25 cellular contexts compared by ENCODE assay signal in genomic region chr12:105141320-105141918, GRCh38. TPM values are rescaled to one million over a fixed set of nuclear protein-coding genes. Genes with fewer than 3 reads are reported as not detected.
DNase-seq lines count a peak whose midpoint lies in the region; ATAC-seq and TF ChIP-seq lines count a peak whose summit lies in the region.
"Had no signal": no experiment of that assay in that cellular context is flagged by ENCODE, and none has a peak within 500 bp of the region (broad histone marks: within the 10 kb centered on the region; RNA-seq: fewer than 3 reads in every experiment).

No MANE protein-coding gene starts in this region.

- intact Hi-C loops in colonic mucosa (cut with DNase I) (no loop called here), A673 (cut with micrococcal nuclease; ENCODE audit: unreplicated experiment) (no loop called here)

- DNase-seq in activated CD4-positive, alpha-beta T cell treated with anti-CD3 and anti-CD28 coated beads, Interleukin-2, amount 10 ng/mL, durations not matched to agents 7 days and 5 days, result no peak
- DNase-seq in activated CD4-positive, alpha-beta T cell treated with anti-CD3 and anti-CD28 coated beads for 1 hour, result no peak
- DNase-seq in WTC11 (ENCODE audit: low spot score) (no peak), medulla oblongata (ENCODE audit: extremely low spot score) (peak; percentile 12), colonic mucosa (no peak), A673 (ENCODE audit: low spot score) (no peak)
- DNase-seq: AML-193, DMS79, GM23248, H9, HFFc6, Karpas-422, MV-4-11, NCI-H1105 treated with DMSO at 0.1 percent for 48 hours, NCI-H2081, NCI-H2171, NCI-H345, NCI-H524, PC-3, Right ventricle myocardium superior had no signal

- H3K27ac Mint-ChIP-seq in activated CD4-positive, alpha-beta T cell treated with anti-CD3 and anti-CD28 coated beads, Interleukin-2, amount 10 ng/mL, durations not matched to agents 7 days and 5 days, result peak overlapping the region; percentile 46
- H3K27ac Mint-ChIP-seq in WTC11, result peak overlapping the region; percentile 5; the same call in 1 of the 2 replicates
- H3K27ac Mint-ChIP-seq: H9, HFFc6, IgD-negative memory B cell had no signal

- peaks cover 43% of the 10 kb centered on the region for H3K36me3 Mint-ChIP-seq in activated CD4-positive, alpha-beta T cell treated with anti-CD3 and anti-CD28 coated beads, Interleukin-2, amount 10 ng/mL, durations not matched to agents 7 days and 5 days (ENCODE audit: low read depth)
- H3K36me3 Mint-ChIP-seq in WTC11, result peaks cover 47% of the 10 kb centered on the region
- H3K36me3 Mint-ChIP-seq: IgD-negative memory B cell had no signal

- H3K4me3 Mint-ChIP-seq in activated CD4-positive, alpha-beta T cell treated with anti-CD3 and anti-CD28 coated beads, Interleukin-2, amount 10 ng/mL, durations not matched to agents 7 days and 5 days, result no peak overlapping the region
- H3K4me3 Mint-ChIP-seq in WTC11, result no peak overlapping the region
- H3K4me3 Mint-ChIP-seq: CD14-positive monocyte, H9, HFFc6, IgD-negative memory B cell had no signal

- peak overlapping the region; percentile 36 for H3K27ac ChIP-seq in temporal lobe (ENCODE audit: low read depth, low read length)
- no peak overlapping the region for H3K27ac ChIP-seq in colonic mucosa
- H3K27ac ChIP-seq in A673 (ENCODE audit: low read depth, low read length, poor library complexity, severe bottlenecking), result no peak overlapping the region
- H3K27ac ChIP-seq: 22Rv1, GM23248 had no signal

- H3K9me3 ChIP-seq in colonic mucosa (no peaks in the 10 kb centered on the region), A673 (ENCODE audit: low read depth, low read length, poor library complexity, severe bottlenecking) (no peaks in the 10 kb centered on the region)

- H3K4me1 ChIP-seq in colonic mucosa, result no peaks in the 10 kb centered on the region
- H3K4me1 ChIP-seq in A673 (ENCODE audit: insufficient read depth, low read length, poor library complexity, severe bottlenecking), result no peaks in the 10 kb centered on the region

- CTCF ChIA-PET in activated CD4-positive, alpha-beta T cell treated with anti-CD3 and anti-CD28 coated beads, Interleukin-2, amount 10 ng/mL, durations not matched to agents 7 days and 5 days (lab: Charles Lee), result interaction anchor here (0.7 kb wide), 1 partner anchor 12 kb away, joined by 3 read pairs; no protein-coding TSS in a partner anchor
- CTCF ChIA-PET in WTC11 (lab: Charles Lee) (no interaction called here), A673 (lab: Charles Lee) (no interaction called here)

- H3K9ac ChIP-seq in colonic mucosa (ENCODE audit: low read depth in 2 of 2, low read length in 2 of 2), result no peak overlapping the region
- H3K9ac ChIP-seq: GM23248 had no signal

- H3K4me1 Mint-ChIP-seq in activated CD4-positive, alpha-beta T cell treated with anti-CD3 and anti-CD28 coated beads, Interleukin-2, amount 10 ng/mL, durations not matched to agents 7 days and 5 days, result peaks cover 3% of the 10 kb centered on the region
- no peaks in the 10 kb centered on the region for H3K4me1 Mint-ChIP-seq in WTC11
- H3K4me1 Mint-ChIP-seq: CD14-positive monocyte had no signal

- no TSS peak for BruUV-seq in A673 (replicated peaks; lab: Mats Ljungman, UMichigan)

- TF ChIP-seq CTCF in WTC11 (IDR thresholded peaks at IDR 0.05) (no peak), colonic mucosa (IDR thresholded peaks at IDR 0.05) (no peak), A673 (conservative IDR thresholded peaks at IDR 0.05; ENCODE audit: low read depth, low read length) (no peak)

- H3K27me3 Mint-ChIP-seq in activated CD4-positive, alpha-beta T cell treated with anti-CD3 and anti-CD28 coated beads, Interleukin-2, amount 10 ng/mL, durations not matched to agents 7 days and 5 days, result no peaks in the 10 kb centered on the region
- no peaks in the 10 kb centered on the region for H3K27me3 Mint-ChIP-seq in WTC11 (ENCODE audit: low read depth)
- H3K27me3 Mint-ChIP-seq: IgD-negative memory B cell had no signal

- no peak for ATAC-seq in WTC11
- ATAC-seq in HG02588 (IDR thresholded peaks at IDR 0.05; ENCODE audit: unreplicated experiment), result no peak

- H3K27me3 ChIP-seq in colonic mucosa, result no peaks in the 10 kb centered on the region
- no peaks in the 10 kb centered on the region for H3K27me3 ChIP-seq in A673 (replicated peaks; ENCODE audit: insufficient read depth, low read depth, low read length, poor library complexity)

- POLR2A ChIA-PET in activated CD4-positive, alpha-beta T cell treated with anti-CD3 and anti-CD28 coated beads, Interleukin-2, amount 10 ng/mL, durations not matched to agents 7 days and 5 days (lab: Charles Lee), result no interaction called here
- POLR2A ChIA-PET in WTC11 (lab: Charles Lee), result no interaction called here
- POLR2A ChIA-PET in A673 (lab: Charles Lee; ENCODE audit: low non-redundant PET), result no interaction called here

- H3K4me3 ChIP-seq in colonic mucosa, result no peak overlapping the region
- H3K4me3 ChIP-seq in A673 (ENCODE audit: low read depth, low read length, poor library complexity, severe bottlenecking), result no peak overlapping the region
- H3K4me3 ChIP-seq: GM23248 had no signal

- peaks cover 7% of the 10 kb centered on the region for H3K36me3 ChIP-seq in colonic mucosa
- peaks cover 37% of the 10 kb centered on the region for H3K36me3 ChIP-seq in A673 (ENCODE audit: insufficient read depth, low read length, poor library complexity, severe bottlenecking)

- H3K9me3 Mint-ChIP-seq in activated CD4-positive, alpha-beta T cell treated with anti-CD3 and anti-CD28 coated beads, Interleukin-2, amount 10 ng/mL, durations not matched to agents 7 days and 5 days, result no peaks in the 10 kb centered on the region
- no peaks in the 10 kb centered on the region for H3K9me3 Mint-ChIP-seq in WTC11
- H3K9me3 Mint-ChIP-seq: CD14-positive monocyte, H9, HFFc6, IgD-negative memory B cell had no signal

TF ChIP-seq in WTC11, 78 proteins besides CTCF, POLR2A, EP300 and RAD21 (continues in another document):
- TF ChIP-seq ATF1 (CRISPR knock-in tag; IDR thresholded peaks at IDR 0.05) (no peak), NFATC4 (CRISPR knock-in tag; IDR thresholded peaks at IDR 0.05) (no peak), CREM (CRISPR knock-in tag; IDR thresholded peaks at IDR 0.05) (no peak), ZNF138 (CRISPR knock-in tag; conservative IDR thresholded peaks at IDR 0.05) (no peak)
- TF ChIP-seq, protein P1, sequence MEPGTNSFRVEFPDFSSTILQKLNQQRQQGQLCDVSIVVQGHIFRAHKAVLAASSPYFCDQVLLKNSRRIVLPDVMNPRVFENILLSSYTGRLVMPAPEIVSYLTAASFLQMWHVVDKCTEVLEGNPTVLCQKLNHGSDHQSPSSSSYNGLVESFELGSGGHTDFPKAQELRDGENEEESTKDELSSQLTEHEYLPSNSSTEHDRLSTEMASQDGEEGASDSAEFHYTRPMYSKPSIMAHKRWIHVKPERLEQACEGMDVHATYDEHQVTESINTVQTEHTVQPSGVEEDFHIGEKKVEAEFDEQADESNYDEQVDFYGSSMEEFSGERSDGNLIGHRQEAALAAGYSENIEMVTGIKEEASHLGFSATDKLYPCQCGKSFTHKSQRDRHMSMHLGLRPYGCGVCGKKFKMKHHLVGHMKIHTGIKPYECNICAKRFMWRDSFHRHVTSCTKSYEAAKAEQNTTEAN (CRISPR knock-in tag; IDR thresholded peaks at IDR 0.05), result no peak
- TF ChIP-seq, protein P2, sequence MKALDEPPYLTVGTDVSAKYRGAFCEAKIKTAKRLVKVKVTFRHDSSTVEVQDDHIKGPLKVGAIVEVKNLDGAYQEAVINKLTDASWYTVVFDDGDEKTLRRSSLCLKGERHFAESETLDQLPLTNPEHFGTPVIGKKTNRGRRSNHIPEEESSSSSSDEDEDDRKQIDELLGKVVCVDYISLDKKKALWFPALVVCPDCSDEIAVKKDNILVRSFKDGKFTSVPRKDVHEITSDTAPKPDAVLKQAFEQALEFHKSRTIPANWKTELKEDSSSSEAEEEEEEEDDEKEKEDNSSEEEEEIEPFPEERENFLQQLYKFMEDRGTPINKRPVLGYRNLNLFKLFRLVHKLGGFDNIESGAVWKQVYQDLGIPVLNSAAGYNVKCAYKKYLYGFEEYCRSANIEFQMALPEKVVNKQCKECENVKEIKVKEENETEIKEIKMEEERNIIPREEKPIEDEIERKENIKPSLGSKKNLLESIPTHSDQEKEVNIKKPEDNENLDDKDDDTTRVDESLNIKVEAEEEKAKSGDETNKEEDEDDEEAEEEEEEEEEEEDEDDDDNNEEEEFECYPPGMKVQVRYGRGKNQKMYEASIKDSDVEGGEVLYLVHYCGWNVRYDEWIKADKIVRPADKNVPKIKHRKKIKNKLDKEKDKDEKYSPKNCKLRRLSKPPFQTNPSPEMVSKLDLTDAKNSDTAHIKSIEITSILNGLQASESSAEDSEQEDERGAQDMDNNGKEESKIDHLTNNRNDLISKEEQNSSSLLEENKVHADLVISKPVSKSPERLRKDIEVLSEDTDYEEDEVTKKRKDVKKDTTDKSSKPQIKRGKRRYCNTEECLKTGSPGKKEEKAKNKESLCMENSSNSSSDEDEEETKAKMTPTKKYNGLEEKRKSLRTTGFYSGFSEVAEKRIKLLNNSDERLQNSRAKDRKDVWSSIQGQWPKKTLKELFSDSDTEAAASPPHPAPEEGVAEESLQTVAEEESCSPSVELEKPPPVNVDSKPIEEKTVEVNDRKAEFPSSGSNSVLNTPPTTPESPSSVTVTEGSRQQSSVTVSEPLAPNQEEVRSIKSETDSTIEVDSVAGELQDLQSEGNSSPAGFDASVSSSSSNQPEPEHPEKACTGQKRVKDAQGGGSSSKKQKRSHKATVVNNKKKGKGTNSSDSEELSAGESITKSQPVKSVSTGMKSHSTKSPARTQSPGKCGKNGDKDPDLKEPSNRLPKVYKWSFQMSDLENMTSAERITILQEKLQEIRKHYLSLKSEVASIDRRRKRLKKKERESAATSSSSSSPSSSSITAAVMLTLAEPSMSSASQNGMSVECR (CRISPR knock-in tag; IDR thresholded peaks at IDR 0.05; ENCODE audit: borderline replicate concordance), result no peak

RNA-seq across cellular contexts. Expression of gene WASHC4, which starts 33.9 kb away (rescaled TPM):
- 10 to 100 TPM; 40.7 to 43.3 TPM for total RNA-seq in activated CD4-positive, alpha-beta T cell treated with anti-CD3 and anti-CD28 coated beads, Interleukin-2, amount 10 ng/mL, durations not matched to agents 7 days and 5 days
- 40.4 to 43.4 TPM (median 42.9 TPM) in 3 replicates for total RNA-seq in WTC11 (2021)
- 70.3 TPM for total RNA-seq in temporal lobe
- 10 to 100 TPM; 27.2 to 40.9 TPM for total RNA-seq in colonic mucosa
- total RNA-seq in A673 (2021), result 37.0 and 39.1 TPM in 2 replicates

RNA-seq across cellular contexts. Expression of gene ALDH1L2, which starts 57.2 kb away (rescaled TPM):
- under 1 TPM; 0.10 to 0.20 TPM for total RNA-seq in activated CD4-positive, alpha-beta T cell treated with anti-CD3 and anti-CD28 coated beads, Interleukin-2, amount 10 ng/mL, durations not matched to agents 7 days and 5 days
- total RNA-seq in WTC11 (2021), result 3.5 to 7.7 TPM (median 5.5 TPM) in 3 replicates
- total RNA-seq in temporal lobe, result 6.4 TPM
- 1 to 10 TPM; 1.3 to 2.2 TPM for total RNA-seq in colonic mucosa
- total RNA-seq in A673 (2021), result 3.4 and 4.9 TPM in 2 replicates
